Comparison of ENCODE assay signal across 1 cellular context in the genomic region with DNA sequence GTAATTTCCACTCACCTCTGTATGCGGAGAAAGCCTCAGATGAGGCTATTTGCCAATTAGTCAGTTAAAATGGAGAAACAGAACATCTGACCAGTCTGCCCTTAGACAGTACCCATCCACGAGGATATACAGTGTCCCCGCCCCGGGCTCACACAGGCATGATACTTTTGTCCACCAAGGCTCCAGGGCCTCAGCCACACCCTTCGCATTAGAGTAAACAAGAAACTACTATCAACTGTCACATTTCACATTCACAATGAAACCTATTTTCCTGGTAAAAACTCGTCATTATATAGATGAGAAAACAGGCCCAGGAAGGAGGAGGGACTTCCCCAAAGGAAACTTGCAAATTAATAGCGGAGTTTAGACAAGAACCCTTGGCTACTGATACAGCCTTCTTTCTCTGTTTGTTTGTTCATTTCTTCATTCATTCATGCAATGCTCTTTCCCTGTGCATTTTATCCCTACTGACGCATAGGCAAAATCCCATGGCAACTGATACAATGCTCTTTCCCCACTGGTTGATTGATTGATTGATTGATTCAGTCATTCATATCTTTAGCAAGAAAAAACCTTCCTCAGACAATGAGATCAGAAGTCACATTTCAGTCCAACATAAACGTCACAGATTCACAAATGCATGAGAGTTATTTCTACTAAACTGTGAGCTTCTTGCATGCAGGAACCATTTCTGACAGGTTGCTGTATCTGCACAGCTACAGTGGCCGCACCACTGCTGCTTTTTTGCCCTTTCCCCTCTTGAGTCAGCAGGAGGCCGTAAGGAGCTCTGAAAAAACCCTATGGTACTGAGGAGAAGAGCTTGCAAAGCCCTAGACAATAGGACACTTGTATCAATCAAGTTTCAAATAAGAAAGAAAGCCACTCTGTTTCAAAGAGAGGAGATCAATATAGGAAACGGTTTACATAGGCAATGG.
TF ChIP-seq lines count a peak whose summit lies in the region.

No MANE protein-coding gene starts in this region.

TF ChIP-seq in GM23338, 12 proteins besides CTCF, POLR2A, EP300 and RAD21:
- TF ChIP-seq NANOG (IDR thresholded peaks at IDR 0.05; ENCODE audit: borderline replicate concordance) (no peak), ZNF331 (CRISPR knock-in tag; IDR thresholded peaks at IDR 0.05; ENCODE audit: low read depth) (no peak), CREB1 (CRISPR knock-in tag; IDR thresholded peaks at IDR 0.05; ENCODE audit: low read depth) (no peak), EZH2 (IDR thresholded peaks at IDR 0.05; ENCODE audit: low read depth, unreplicated experiment) (no peak), JUNB (IDR thresholded peaks at IDR 0.05; ENCODE audit: unreplicated experiment) (no peak), ZNF114 (CRISPR knock-in tag; IDR thresholded peaks at IDR 0.05) (no peak), POLR2AphosphoS5 (IDR thresholded peaks at IDR 0.05; ENCODE audit: low read depth) (no peak), EZH2phosphoT487 (IDR thresholded peaks at IDR 0.05; ENCODE audit: unreplicated experiment) (no peak), STAT1 (IDR thresholded peaks at IDR 0.05; ENCODE audit: unreplicated experiment) (no peak)
- TF ChIP-seq, protein P1, sequence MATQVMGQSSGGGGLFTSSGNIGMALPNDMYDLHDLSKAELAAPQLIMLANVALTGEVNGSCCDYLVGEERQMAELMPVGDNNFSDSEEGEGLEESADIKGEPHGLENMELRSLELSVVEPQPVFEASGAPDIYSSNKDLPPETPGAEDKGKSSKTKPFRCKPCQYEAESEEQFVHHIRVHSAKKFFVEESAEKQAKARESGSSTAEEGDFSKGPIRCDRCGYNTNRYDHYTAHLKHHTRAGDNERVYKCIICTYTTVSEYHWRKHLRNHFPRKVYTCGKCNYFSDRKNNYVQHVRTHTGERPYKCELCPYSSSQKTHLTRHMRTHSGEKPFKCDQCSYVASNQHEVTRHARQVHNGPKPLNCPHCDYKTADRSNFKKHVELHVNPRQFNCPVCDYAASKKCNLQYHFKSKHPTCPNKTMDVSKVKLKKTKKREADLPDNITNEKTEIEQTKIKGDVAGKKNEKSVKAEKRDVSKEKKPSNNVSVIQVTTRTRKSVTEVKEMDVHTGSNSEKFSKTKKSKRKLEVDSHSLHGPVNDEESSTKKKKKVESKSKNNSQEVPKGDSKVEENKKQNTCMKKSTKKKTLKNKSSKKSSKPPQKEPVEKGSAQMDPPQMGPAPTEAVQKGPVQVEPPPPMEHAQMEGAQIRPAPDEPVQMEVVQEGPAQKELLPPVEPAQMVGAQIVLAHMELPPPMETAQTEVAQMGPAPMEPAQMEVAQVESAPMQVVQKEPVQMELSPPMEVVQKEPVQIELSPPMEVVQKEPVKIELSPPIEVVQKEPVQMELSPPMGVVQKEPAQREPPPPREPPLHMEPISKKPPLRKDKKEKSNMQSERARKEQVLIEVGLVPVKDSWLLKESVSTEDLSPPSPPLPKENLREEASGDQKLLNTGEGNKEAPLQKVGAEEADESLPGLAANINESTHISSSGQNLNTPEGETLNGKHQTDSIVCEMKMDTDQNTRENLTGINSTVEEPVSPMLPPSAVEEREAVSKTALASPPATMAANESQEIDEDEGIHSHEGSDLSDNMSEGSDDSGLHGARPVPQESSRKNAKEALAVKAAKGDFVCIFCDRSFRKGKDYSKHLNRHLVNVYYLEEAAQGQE (IDR thresholded peaks at IDR 0.05; ENCODE audit: unreplicated experiment) = no peak
- TF ChIP-seq, protein P2, sequence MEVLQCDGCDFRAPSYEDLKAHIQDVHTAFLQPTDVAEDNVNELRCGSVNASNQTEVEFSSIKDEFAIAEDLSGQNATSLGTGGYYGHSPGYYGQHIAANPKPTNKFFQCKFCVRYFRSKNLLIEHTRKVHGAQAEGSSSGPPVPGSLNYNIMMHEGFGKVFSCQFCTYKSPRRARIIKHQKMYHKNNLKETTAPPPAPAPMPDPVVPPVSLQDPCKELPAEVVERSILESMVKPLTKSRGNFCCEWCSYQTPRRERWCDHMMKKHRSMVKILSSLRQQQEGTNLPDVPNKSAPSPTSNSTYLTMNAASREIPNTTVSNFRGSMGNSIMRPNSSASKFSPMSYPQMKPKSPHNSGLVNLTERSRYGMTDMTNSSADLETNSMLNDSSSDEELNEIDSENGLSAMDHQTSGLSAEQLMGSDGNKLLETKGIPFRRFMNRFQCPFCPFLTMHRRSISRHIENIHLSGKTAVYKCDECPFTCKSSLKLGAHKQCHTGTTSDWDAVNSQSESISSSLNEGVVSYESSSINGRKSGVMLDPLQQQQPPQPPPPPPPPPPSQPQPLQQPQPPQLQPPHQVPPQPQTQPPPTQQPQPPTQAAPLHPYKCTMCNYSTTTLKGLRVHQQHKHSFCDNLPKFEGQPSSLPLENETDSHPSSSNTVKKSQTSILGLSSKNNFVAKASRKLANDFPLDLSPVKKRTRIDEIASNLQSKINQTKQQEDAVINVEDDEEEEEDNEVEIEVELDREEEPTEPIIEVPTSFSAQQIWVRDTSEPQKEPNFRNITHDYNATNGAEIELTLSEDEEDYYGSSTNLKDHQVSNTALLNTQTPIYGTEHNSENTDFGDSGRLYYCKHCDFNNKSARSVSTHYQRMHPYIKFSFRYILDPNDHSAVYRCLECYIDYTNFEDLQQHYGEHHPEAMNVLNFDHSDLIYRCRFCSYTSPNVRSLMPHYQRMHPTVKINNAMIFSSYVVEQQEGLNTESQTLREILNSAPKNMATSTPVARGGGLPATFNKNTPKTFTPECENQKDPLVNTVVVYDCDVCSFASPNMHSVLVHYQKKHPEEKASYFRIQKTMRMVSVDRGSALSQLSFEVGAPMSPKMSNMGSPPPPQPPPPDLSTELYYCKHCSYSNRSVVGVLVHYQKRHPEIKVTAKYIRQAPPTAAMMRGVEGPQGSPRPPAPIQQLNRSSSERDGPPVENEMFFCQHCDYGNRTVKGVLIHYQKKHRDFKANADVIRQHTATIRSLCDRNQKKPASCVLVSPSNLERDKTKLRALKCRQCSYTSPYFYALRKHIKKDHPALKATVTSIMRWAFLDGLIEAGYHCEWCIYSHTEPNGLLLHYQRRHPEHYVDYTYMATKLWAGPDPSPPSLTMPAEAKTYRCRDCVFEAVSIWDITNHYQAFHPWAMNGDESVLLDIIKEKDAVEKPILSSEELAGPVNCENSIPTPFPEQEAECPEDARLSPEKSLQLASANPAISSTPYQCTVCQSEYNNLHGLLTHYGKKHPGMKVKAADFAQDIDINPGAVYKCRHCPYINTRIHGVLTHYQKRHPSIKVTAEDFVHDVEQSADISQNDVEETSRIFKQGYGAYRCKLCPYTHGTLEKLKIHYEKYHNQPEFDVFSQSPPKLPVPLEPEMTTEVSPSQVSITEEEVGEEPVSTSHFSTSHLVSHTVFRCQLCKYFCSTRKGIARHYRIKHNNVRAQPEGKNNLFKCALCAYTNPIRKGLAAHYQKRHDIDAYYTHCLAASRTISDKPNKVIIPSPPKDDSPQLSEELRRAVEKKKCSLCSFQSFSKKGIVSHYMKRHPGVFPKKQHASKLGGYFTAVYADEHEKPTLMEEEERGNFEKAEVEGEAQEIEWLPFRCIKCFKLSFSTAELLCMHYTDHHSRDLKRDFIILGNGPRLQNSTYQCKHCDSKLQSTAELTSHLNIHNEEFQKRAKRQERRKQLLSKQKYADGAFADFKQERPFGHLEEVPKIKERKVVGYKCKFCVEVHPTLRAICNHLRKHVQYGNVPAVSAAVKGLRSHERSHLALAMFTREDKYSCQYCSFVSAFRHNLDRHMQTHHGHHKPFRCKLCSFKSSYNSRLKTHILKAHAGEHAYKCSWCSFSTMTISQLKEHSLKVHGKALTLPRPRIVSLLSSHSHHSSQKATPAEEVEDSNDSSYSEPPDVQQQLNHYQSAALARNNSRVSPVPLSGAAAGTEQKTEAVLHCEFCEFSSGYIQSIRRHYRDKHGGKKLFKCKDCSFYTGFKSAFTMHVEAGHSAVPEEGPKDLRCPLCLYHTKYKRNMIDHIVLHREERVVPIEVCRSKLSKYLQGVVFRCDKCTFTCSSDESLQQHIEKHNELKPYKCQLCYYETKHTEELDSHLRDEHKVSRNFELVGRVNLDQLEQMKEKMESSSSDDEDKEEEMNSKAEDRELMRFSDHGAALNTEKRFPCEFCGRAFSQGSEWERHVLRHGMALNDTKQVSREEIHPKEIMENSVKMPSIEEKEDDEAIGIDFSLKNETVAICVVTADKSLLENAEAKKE (CRISPR knock-in tag; IDR thresholded peaks at IDR 0.05) = no peak
- TF ChIP-seq, protein P3, sequence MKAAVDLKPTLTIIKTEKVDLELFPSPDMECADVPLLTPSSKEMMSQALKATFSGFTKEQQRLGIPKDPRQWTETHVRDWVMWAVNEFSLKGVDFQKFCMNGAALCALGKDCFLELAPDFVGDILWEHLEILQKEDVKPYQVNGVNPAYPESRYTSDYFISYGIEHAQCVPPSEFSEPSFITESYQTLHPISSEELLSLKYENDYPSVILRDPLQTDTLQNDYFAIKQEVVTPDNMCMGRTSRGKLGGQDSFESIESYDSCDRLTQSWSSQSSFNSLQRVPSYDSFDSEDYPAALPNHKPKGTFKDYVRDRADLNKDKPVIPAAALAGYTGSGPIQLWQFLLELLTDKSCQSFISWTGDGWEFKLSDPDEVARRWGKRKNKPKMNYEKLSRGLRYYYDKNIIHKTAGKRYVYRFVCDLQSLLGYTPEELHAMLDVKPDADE (IDR thresholded peaks at IDR 0.05) = no peak
TF ChIP-seq in GM23338: peak in this region for 0.
